In the genomic region with DNA sequence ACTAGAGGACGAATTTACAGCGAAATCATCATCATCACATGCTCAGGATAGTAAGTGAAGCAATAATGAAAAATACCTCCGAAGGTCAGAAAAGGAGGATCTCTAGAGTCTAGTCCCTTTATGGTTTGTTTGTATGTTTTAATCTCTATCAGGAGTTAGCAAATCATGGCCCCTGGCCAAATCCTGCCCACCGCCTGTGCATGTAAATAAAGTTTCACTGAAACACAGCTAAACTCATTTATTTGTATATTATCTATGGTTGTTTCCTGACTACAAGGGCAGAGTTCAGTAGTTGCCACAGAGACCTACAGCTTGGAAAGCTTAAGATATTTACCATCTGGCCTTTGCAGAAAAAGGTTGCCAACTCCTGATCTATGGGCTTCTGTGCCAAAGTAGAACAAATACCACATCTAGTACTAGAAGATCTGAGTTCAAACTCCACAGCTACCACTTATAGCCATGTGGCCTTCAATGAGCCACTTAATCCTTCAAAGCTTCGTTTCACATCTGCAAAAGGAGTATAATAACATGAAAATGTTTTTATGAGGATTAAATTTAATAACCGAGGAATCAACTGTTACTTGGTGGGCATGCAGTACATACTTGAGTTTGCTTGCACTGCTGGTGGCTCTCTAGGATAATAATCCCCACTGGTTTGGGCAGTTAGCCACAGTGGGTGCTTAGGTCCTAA, we compare ENCODE assay signal across 17 cellular contexts.
A peak's percentile ranks its signal among the peaks of the same experiment; 100 is the strongest.
DNase-seq lines count a peak whose midpoint lies in the region; ATAC-seq and TF ChIP-seq lines count a peak whose summit lies in the region.
"Had no signal": no experiment of that assay in that cellular context is flagged by ENCODE, and none has a peak within 500 bp of the region (broad histone marks: within the 10 kb centered on the region; RNA-seq: fewer than 3 reads in every experiment).

No MANE protein-coding gene starts in this region.

- no peak for ATAC-seq in GM23338
- no peak for ATAC-seq in HG02642 (IDR thresholded peaks at IDR 0.05; ENCODE audit: poor library complexity, unreplicated experiment)
- ATAC-seq in stimulated activated naive B cell treated with anti-CD40 and anti-IgM and Interleukin-4, amounts not matched to agents 10 μg/mL and 1 μg/mL and 100 μg/mL, for 72 hours (replicated peaks) = no peak

- H3K18ac ChIP-seq in mesenchymal stem cell (ENCODE audit: low read depth in 1 of 2, low read length in 2 of 2) = no peak overlapping the region

- H3F3A ChIP-seq in GM23338 (replicated peaks; ENCODE audit: low read depth) = no peaks in the 10 kb centered on the region

- H3K23ac ChIP-seq in mesenchymal stem cell (ENCODE audit: low read length in 2 of 2) = no peak overlapping the region

- DNase-seq in GM23338 (ENCODE audit: low spot score) (no peak), NCI-H446 (lab: John Stamatoyannopoulos, UW) (peak; percentile 60 to 80), dermis blood vessel endothelial cell (peak; percentile 60), mesenchymal stem cell (peak; percentile 96), suprapubic skin (ENCODE audit: low spot score in 2 of 2) (no peak), chondrocyte (ENCODE audit: low spot score) (no peak)
- no peak for DNase-seq in stimulated activated naive B cell treated with anti-CD40 and anti-IgM and Interleukin-4, amounts not matched to agents 10 μg/mL and 1 μg/mL and 100 μg/mL, for 72 hours
- DNase-seq: activated B cell treated with CpG ODN at 0.5 μM for 24 hours; activated CD8-positive, alpha-beta memory T cell treated with anti-CD3 and anti-CD28 coated beads, Interleukin-2, amount 50 U/mL, for 48 hours; CD4-positive, alpha-beta memory T cell; effector CD4-positive, alpha-beta T cell had no signal

- no peak overlapping the region for H4K8ac ChIP-seq in mesenchymal stem cell (ENCODE audit: low read length)

- H3K79me2 ChIP-seq in GM23338 (replicated peaks; ENCODE audit: insufficient read depth) = no peaks in the 10 kb centered on the region

- H3K4me3 ChIP-seq in GM23338 (no peak overlapping the region), mesenchymal stem cell (ENCODE audit: insufficient read depth in 1 of 2, low read depth in 1 of 2, low read length in 2 of 2) (no peak overlapping the region), suprapubic skin (no peak overlapping the region)
- H3K4me3 ChIP-seq: adrenal gland, prostate gland, SJSA1 had no signal

- no peaks in the 10 kb centered on the region for H4K20me1 ChIP-seq in GM23338 (replicated peaks; ENCODE audit: insufficient read depth)

- H3K27me3 Mint-ChIP-seq in GM23338 (ENCODE audit: insufficient read depth, low read depth, poor library complexity) (no peaks in the 10 kb centered on the region), chondrocyte (ENCODE audit: low read depth) (no peaks in the 10 kb centered on the region)
- H3K27me3 Mint-ChIP-seq in stimulated activated naive B cell treated with anti-CD40 and anti-IgM and Interleukin-4, amounts not matched to agents 10 μg/mL and 1 μg/mL and 100 μg/mL, for 72 hours = peaks cover 0 to under 1% of the 10 kb centered on the region in 2 donors
- H3K27me3 Mint-ChIP-seq: activated B cell treated with CpG ODN at 0.5 μM for 24 hours; stimulated activated naive CD8-positive, alpha-beta T cell treated with anti-CD3 and anti-CD28 coated beads, Interleukin-15, Interleukin-2, amounts not matched to agents 100 ng/mL and 50 ng/mL, for 24 hours had no signal

- H2AFZ ChIP-seq in GM23338 (no peak overlapping the region), mesenchymal stem cell (ENCODE audit: low read depth, low read length) (no peak overlapping the region)

- no peak overlapping the region for H2BK15ac ChIP-seq in mesenchymal stem cell (ENCODE audit: low read depth, poor library complexity, severe bottlenecking)

- peaks cover 3% of the 10 kb centered on the region for H3K9me3 Mint-ChIP-seq in GM23338
- H3K9me3 Mint-ChIP-seq in chondrocyte (ENCODE audit: low read depth) = no peaks in the 10 kb centered on the region
- no peaks in the 10 kb centered on the region for H3K9me3 Mint-ChIP-seq in stimulated activated naive B cell treated with anti-CD40 and anti-IgM and Interleukin-4, amounts not matched to agents 10 μg/mL and 1 μg/mL and 100 μg/mL, for 72 hours
- H3K9me3 Mint-ChIP-seq: activated B cell treated with CpG ODN at 0.5 μM for 24 hours; CD4-positive, alpha-beta memory T cell; stimulated activated naive CD8-positive, alpha-beta T cell treated with anti-CD3 and anti-CD28 coated beads, Interleukin-15, Interleukin-2, amounts not matched to agents 100 ng/mL and 50 ng/mL, for 24 hours had no signal

- H3K14ac ChIP-seq in mesenchymal stem cell (ENCODE audit: low read length in 2 of 2) = no peak overlapping the region

- no peak for TF ChIP-seq EP300 in suprapubic skin (IDR thresholded peaks at IDR 0.05)

- H3K9me2 ChIP-seq in GM23338 (ENCODE audit: insufficient read depth) = no peaks in the 10 kb centered on the region

- WGBS in mesenchymal stem cell = 74% methylated on average over 2 of the region's 6 CpGs
- WGBS in suprapubic skin = 77% methylated on average over 6 of the region's 6 CpGs

- no peak for TF ChIP-seq POLR2A in suprapubic skin (IDR thresholded peaks at IDR 0.05)

- no peaks in the 10 kb centered on the region for H3K27me3 ChIP-seq in GM23338 (ENCODE audit: insufficient read depth)
- no peaks in the 10 kb centered on the region for H3K27me3 ChIP-seq in mesenchymal stem cell (ENCODE audit: control insufficient read depth in 1 of 2, insufficient read depth in 1 of 2, low read length in 2 of 2)
- no peaks in the 10 kb centered on the region for H3K27me3 ChIP-seq in suprapubic skin
- H3K27me3 ChIP-seq: adrenal gland, SJSA1 had no signal

- H3K4me1 ChIP-seq in GM23338 (ENCODE audit: insufficient read depth) = peaks cover 30% of the 10 kb centered on the region
- no peaks in the 10 kb centered on the region for H3K4me1 ChIP-seq in mesenchymal stem cell (ENCODE audit: control insufficient read depth, insufficient read depth, low read depth, low read length)
- no peaks in the 10 kb centered on the region for H3K4me1 ChIP-seq in suprapubic skin
- H3K4me1 ChIP-seq: adrenal gland, prostate gland, SJSA1 had no signal

- no peaks in the 10 kb centered on the region for H3K79me1 ChIP-seq in mesenchymal stem cell (replicated peaks; ENCODE audit: low read length, poor library complexity, severe bottlenecking)

- H3K4me1 Mint-ChIP-seq in GM23338 = peaks cover 30% of the 10 kb centered on the region
- no peaks in the 10 kb centered on the region for H3K4me1 Mint-ChIP-seq in chondrocyte (ENCODE audit: low read depth)
- no peaks in the 10 kb centered on the region for H3K4me1 Mint-ChIP-seq in stimulated activated naive B cell treated with anti-CD40 and anti-IgM and Interleukin-4, amounts not matched to agents 10 μg/mL and 1 μg/mL and 100 μg/mL, for 72 hours
- H3K4me1 Mint-ChIP-seq: activated B cell treated with CpG ODN at 0.5 μM for 24 hours; CD4-positive, alpha-beta memory T cell had no signal

- H3K36me3 Mint-ChIP-seq in GM23338 (ENCODE audit: low read depth) = peaks cover 7% of the 10 kb centered on the region
- peaks cover 2% of the 10 kb centered on the region for H3K36me3 Mint-ChIP-seq in chondrocyte (ENCODE audit: low read depth)
- H3K36me3 Mint-ChIP-seq in stimulated activated naive B cell treated with anti-CD40 and anti-IgM and Interleukin-4, amounts not matched to agents 10 μg/mL and 1 μg/mL and 100 μg/mL, for 72 hours = peaks cover 0 to 4% of the 10 kb centered on the region in 2 donors

- TF ChIP-seq CTCF in GM23338 (conservative IDR thresholded peaks at IDR 0.05; ENCODE audit: low read depth in 2 of 2) = no peak
- TF ChIP-seq CTCF in suprapubic skin (IDR thresholded peaks at IDR 0.05) = no peak
- TF ChIP-seq CTCF in chondrocyte (IDR thresholded peaks at IDR 0.05) = no peak

- H3K4me3 Mint-ChIP-seq in GM23338 (no peak overlapping the region), chondrocyte (ENCODE audit: unreplicated experiment) (no peak overlapping the region)
- no peak overlapping the region for H3K4me3 Mint-ChIP-seq in stimulated activated naive B cell treated with anti-CD40 and anti-IgM and Interleukin-4, amounts not matched to agents 10 μg/mL and 1 μg/mL and 100 μg/mL, for 72 hours
- H3K4me3 Mint-ChIP-seq: activated B cell treated with CpG ODN at 0.5 μM for 24 hours; CD4-positive, alpha-beta memory T cell; stimulated activated naive CD8-positive, alpha-beta T cell treated with anti-CD3 and anti-CD28 coated beads, Interleukin-15, Interleukin-2, amounts not matched to agents 100 ng/mL and 50 ng/mL, for 24 hours had no signal

- H2BK5ac ChIP-seq in mesenchymal stem cell (ENCODE audit: low read depth, low read length, poor library complexity, severe bottlenecking) = no peak overlapping the region

- no peaks in the 10 kb centered on the region for H3K36me3 ChIP-seq in GM23338 (ENCODE audit: insufficient read depth)
- H3K36me3 ChIP-seq in mesenchymal stem cell (ENCODE audit: control insufficient read depth in 1 of 2, insufficient read depth in 2 of 2, low read depth in 1 of 2, low read length in 2 of 2) = no peaks in the 10 kb centered on the region
- no peaks in the 10 kb centered on the region for H3K36me3 ChIP-seq in suprapubic skin
- H3K36me3 ChIP-seq: adrenal gland, prostate gland, SJSA1 had no signal

- peak overlapping the region; percentile 50 for H3K27ac Mint-ChIP-seq in GM23338
- H3K27ac Mint-ChIP-seq in chondrocyte (ENCODE audit: unreplicated experiment) = no peak overlapping the region
- H3K27ac Mint-ChIP-seq in stimulated activated naive B cell treated with anti-CD40 and anti-IgM and Interleukin-4, amounts not matched to agents 10 μg/mL and 1 μg/mL and 100 μg/mL, for 72 hours = no peak overlapping the region
- H3K27ac Mint-ChIP-seq: activated B cell treated with CpG ODN at 0.5 μM for 24 hours; CD4-positive, alpha-beta memory T cell; stimulated activated naive CD8-positive, alpha-beta T cell treated with anti-CD3 and anti-CD28 coated beads, Interleukin-15, Interleukin-2, amounts not matched to agents 100 ng/mL and 50 ng/mL, for 24 hours had no signal

- H3K27ac ChIP-seq in GM23338 (ENCODE audit: low read depth) (0 out of 2 replicates have a peak overlapping the region, but pooled peaks have one; percentile 36), mesenchymal stem cell (ENCODE audit: low read length, poor library complexity, severe bottlenecking) (no peak overlapping the region), suprapubic skin (no peak overlapping the region)
- H3K27ac ChIP-seq: adrenal gland, HL-60, prostate gland, SJSA1 had no signal

- H3K4ac ChIP-seq in mesenchymal stem cell (ENCODE audit: low read depth in 1 of 2, low read length in 2 of 2) = no peak overlapping the region

- no peak overlapping the region for H2BK120ac ChIP-seq in mesenchymal stem cell (ENCODE audit: low read depth, low read length)

- H2BK12ac ChIP-seq in mesenchymal stem cell (ENCODE audit: low read length in 2 of 2) = no peak overlapping the region

- H3K4me2 ChIP-seq in GM23338 (peak overlapping the region; percentile 12; the same call in 1 of the 2 replicates), mesenchymal stem cell (ENCODE audit: low read length, poor library complexity, severe bottlenecking) (no peak overlapping the region)

- H3K9ac ChIP-seq in mesenchymal stem cell (ENCODE audit: low read length) = no peak overlapping the region

- no peak overlapping the region for H2AK5ac ChIP-seq in mesenchymal stem cell (ENCODE audit: low read length, severe bottlenecking)

- no peaks in the 10 kb centered on the region for H3K9me3 ChIP-seq in mesenchymal stem cell (ENCODE audit: control insufficient read depth, low read length)
- no peaks in the 10 kb centered on the region for H3K9me3 ChIP-seq in suprapubic skin
- H3K9me3 ChIP-seq: adrenal gland, prostate gland, SJSA1 had no signal

- H4K91ac ChIP-seq in mesenchymal stem cell (ENCODE audit: low read length) = no peak overlapping the region

Comparison
In these comparisons a context has a peak if more than half of its experiments do, and no peak if none do; other contexts are left out.
1. DNase-seq: peak in NCI-H446 (2 of 2), dermis blood vessel endothelial cell (single experiment) and mesenchymal stem cell (single experiment); none in GM23338 (single experiment), suprapubic skin (0 of 2), chondrocyte (single experiment) and stimulated activated naive B cell treated with anti-CD40 and anti-IgM and Interleukin-4, amounts not matched to agents 10 μg/mL and 1 μg/mL and 100 μg/mL, for 72 hours (single experiment).